Comparison of ENCODE assay signal across 1 cellular context in genomic region chr1:45804671-45804973, GRCh38.
TF ChIP-seq lines count a peak whose summit lies in the region.

No MANE protein-coding gene starts in this region.

TF ChIP-seq in HepG2, 621 proteins besides CTCF, POLR2A, EP300 and RAD21:
- TF ChIP-seq, protein P1, sequence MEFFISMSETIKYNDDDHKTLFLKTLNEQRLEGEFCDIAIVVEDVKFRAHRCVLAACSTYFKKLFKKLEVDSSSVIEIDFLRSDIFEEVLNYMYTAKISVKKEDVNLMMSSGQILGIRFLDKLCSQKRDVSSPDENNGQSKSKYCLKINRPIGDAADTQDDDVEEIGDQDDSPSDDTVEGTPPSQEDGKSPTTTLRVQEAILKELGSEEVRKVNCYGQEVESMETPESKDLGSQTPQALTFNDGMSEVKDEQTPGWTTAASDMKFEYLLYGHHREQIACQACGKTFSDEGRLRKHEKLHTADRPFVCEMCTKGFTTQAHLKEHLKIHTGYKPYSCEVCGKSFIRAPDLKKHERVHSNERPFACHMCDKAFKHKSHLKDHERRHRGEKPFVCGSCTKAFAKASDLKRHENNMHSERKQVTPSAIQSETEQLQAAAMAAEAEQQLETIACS (CRISPR knock-in tag; IDR thresholded peaks at IDR 0.05) = no peak
- 0 out of 2 replicates have a peak, but pooled peaks have one; percentile 38 for TF ChIP-seq ZBTB3 (CRISPR knock-in tag; IDR thresholded peaks at IDR 0.05; ENCODE audit: borderline replicate concordance, low read depth)
- no peak for TF ChIP-seq MATR3 (CRISPR knock-in tag; IDR thresholded peaks at IDR 0.05)
- peak; percentile 34; the same call in 1 of the 2 replicates for TF ChIP-seq NR2C2 (CRISPR knock-in tag; IDR thresholded peaks at IDR 0.05; ENCODE audit: borderline replicate concordance)
- TF ChIP-seq PAXIP1 (CRISPR knock-in tag; conservative IDR thresholded peaks at IDR 0.05) = 0 out of 2 replicates have a peak, but pooled peaks have one; percentile 17
TF ChIP-seq in HepG2: peak in this region for 3.
